8 cellular contexts compared by ENCODE assay signal in genomic region chr17:80219013-80219776, GRCh38. TPM values are rescaled to one million over a fixed set of nuclear protein-coding genes. Genes with fewer than 3 reads are reported as not detected.
A peak's percentile ranks its signal among the peaks of the same experiment; 100 is the strongest.
DNase-seq lines count a peak whose midpoint lies in the region; ATAC-seq, FAIRE-seq and TF ChIP-seq lines count a peak whose summit lies in the region.

No MANE protein-coding gene starts in this region.

- H3K27ac Mint-ChIP-seq in neural crest cell (ENCODE audit: unreplicated experiment) = peak overlapping the region; percentile 95

- H3K4me3 Mint-ChIP-seq in neural crest cell = peak overlapping the region; percentile 92

- H3K4me3 ChIP-seq in fibroblast of pulmonary artery (replicated peaks; ENCODE audit: low read depth, low read length) = peak overlapping the region; percentile 86

- peak; percentile 68 for ATAC-seq in GM18909 (IDR thresholded peaks at IDR 0.05; ENCODE audit: poor library complexity, unreplicated experiment)

- H3K4me1 Mint-ChIP-seq in neural crest cell = peaks cover 20% of the 10 kb centered on the region

- no peaks in the 10 kb centered on the region for H3K9me3 Mint-ChIP-seq in neural crest cell

- peaks cover 6% of the 10 kb centered on the region for H3K36me3 Mint-ChIP-seq in neural crest cell (ENCODE audit: low read depth)

- FAIRE-seq in RCC 7860 (lab: Jason Lieb, UNC) = peak; percentile 86

- peak; percentile 91 for DNase-seq in A172 (ENCODE audit: low spot score)
- peak; percentile 45 for DNase-seq in HT-29 (ENCODE audit: low spot score)
- peak; percentile 88 for DNase-seq in RCC 7860 (ENCODE audit: low spot score)
- peak; percentile 91 for DNase-seq in activated T-helper 1 cell treated with Interleukin-2 at 50 U/mL for 16 hours (ENCODE audit: low read depth)
- peak; percentile 73 for DNase-seq in fibroblast of pulmonary artery (ENCODE audit: low read depth)
- no peak for DNase-seq in neural crest cell (ENCODE audit: low read depth, low spot score)
- DNase-seq in stromal cell of bone marrow (ENCODE audit: low read depth) = peak; percentile 73

- no peaks in the 10 kb centered on the region for H3K27me3 Mint-ChIP-seq in neural crest cell (ENCODE audit: low read depth)

- TF ChIP-seq CTCF in fibroblast of pulmonary artery (IDR thresholded peaks at IDR 0.05; ENCODE audit: low read length, missing control alignments) = no peak
- TF ChIP-seq CTCF in neural crest cell (conservative IDR thresholded peaks at IDR 0.05) = no peak

RNA-seq across cellular contexts. Expression of gene SGSH, which starts 0.9 kb away (rescaled TPM):
- total RNA-seq in A172 (2014; rRNA removed; shearing (Covaris generic)) = 13.9 and 16.5 TPM in 2 replicates
- total RNA-seq in HT-29 (2014; rRNA removed; shearing (Covaris generic)) = 4.1 and 5.9 TPM in 2 replicates
- total RNA-seq in neural crest cell = 31.8 and 32.8 TPM in 2 replicates

RNA-seq across cellular contexts. Expression of gene SLC26A11, which starts 1.0 kb away (rescaled TPM):
- 6.4 and 6.9 TPM in 2 replicates for total RNA-seq in A172 (2014; rRNA removed; shearing (Covaris generic))
- 0.94 and 2.8 TPM in 2 replicates for total RNA-seq in HT-29 (2014; rRNA removed; shearing (Covaris generic))
- total RNA-seq in neural crest cell = 23.6 and 27.7 TPM in 2 replicates

RNA-seq across cellular contexts. Expression of gene RNF213, which starts 41.5 kb away (rescaled TPM):
- 63.3 and 66.2 TPM in 2 replicates for total RNA-seq in A172 (2014; rRNA removed; shearing (Covaris generic))
- total RNA-seq in HT-29 (2014; rRNA removed; shearing (Covaris generic)) = 49.5 and 70.5 TPM in 2 replicates
- 29.6 and 31.9 TPM in 2 replicates for total RNA-seq in neural crest cell

RNA-seq across cellular contexts. Expression of gene CARD14, which starts 49.4 kb away (rescaled TPM):
- 0.52 and 6.4 TPM in 2 replicates for total RNA-seq in A172 (2014; rRNA removed; shearing (Covaris generic))
- total RNA-seq in HT-29 (2014; rRNA removed; shearing (Covaris generic)) = 1.7 and 9.4 TPM in 2 replicates
- 1.3 and 1.7 TPM in 2 replicates for total RNA-seq in neural crest cell
